Comparison of ENCODE assay signal across 1 cellular context in genomic region chr1:203152158-203153034, GRCh38.
A peak's percentile ranks its signal among the peaks of the same experiment; 100 is the strongest.
TF ChIP-seq lines count a peak whose summit lies in the region.

No MANE protein-coding gene starts in this region.

TF ChIP-seq in HepG2, 621 proteins besides CTCF, POLR2A, EP300 and RAD21:
- TF ChIP-seq MATR3 (CRISPR knock-in tag; IDR thresholded peaks at IDR 0.05) (no peak), CEBPB (IDR thresholded peaks at IDR 0.05; ENCODE audit: borderline replicate concordance, low read depth, low read length) (peak; percentile 31; the same call in 1 of the 2 replicates)
